21 cellular contexts compared by ENCODE assay signal in the genomic region with DNA sequence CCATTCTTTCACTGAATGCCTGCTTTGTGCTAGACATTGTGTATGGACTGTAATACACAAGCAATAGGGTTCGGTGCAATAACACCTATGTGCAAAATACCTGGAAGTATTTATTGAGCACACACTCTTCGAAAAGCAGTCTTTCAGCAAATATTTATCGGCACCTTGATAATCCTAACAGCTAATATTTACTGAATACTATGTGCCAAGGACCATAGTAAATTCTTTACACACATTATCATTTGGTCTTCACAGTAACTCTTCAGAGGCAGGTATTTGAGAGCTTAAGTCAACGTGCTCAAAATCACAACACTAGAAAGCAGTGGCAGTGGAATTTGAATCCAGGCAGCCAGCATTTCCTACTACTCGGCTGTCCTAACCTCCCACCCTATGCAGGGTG. TPM values are rescaled to one million over a fixed set of nuclear protein-coding genes. Genes with fewer than 3 reads are reported as not detected.
DNase-seq lines count a peak whose midpoint lies in the region; ATAC-seq, FAIRE-seq and TF ChIP-seq lines count a peak whose summit lies in the region.
"Had no signal": no experiment of that assay in that cellular context is flagged by ENCODE, and none has a peak within 500 bp of the region (broad histone marks: within the 10 kb centered on the region; RNA-seq: fewer than 3 reads in every experiment).

No MANE protein-coding gene starts in this region.

- no peak for TF ChIP-seq CTCF in Calu3 (IDR thresholded peaks at IDR 0.05; ENCODE audit: unreplicated experiment)
- TF ChIP-seq CTCF in pancreas (IDR thresholded peaks at IDR 0.05): no peak

- no peak for FAIRE-seq in pancreas (lab: Jason Lieb, UNC)
- FAIRE-seq: GM12892, RCC 7860 had no signal

- H3K27ac Mint-ChIP-seq in Calu3 (ENCODE audit: unreplicated experiment) (peak overlapping the region; percentile 82), immature natural killer cell (no peak overlapping the region)
- H3K27ac Mint-ChIP-seq: CD4-positive, alpha-beta memory T cell had no signal

- H3K4me1 ChIP-seq in pancreas: peaks cover 0 to 13% (median 8%) of the 10 kb centered on the region in 3 donors

- intact Hi-C loops in Calu3 (cut with micrococcal nuclease; ENCODE audit: unreplicated experiment): no loop called here
- intact Hi-C loops in left colon (cut with DNase I, micrococcal nuclease): no loop called here
- intact Hi-C loops in pancreas (cut with DNase I): loop anchor here in 1 of 3 donors (5.0 kb wide), 1 partner anchor 304 kb away; no protein-coding TSS in a partner anchor

- H3K27me3 Mint-ChIP-seq in Calu3 (ENCODE audit: unreplicated experiment) (no peaks in the 10 kb centered on the region), immature natural killer cell (ENCODE audit: low read depth in 3 of 3) (peaks cover 17 to 24% (median 23%) of the 10 kb centered on the region in 3 donors)

- no peak overlapping the region for H3K27ac ChIP-seq in pancreas
- H3K27ac ChIP-seq: BLaER1 had no signal

- H3K9me3 Mint-ChIP-seq in Calu3 (ENCODE audit: low read depth, unreplicated experiment): no peaks in the 10 kb centered on the region
- H3K9me3 Mint-ChIP-seq in immature natural killer cell: no peaks in the 10 kb centered on the region
- H3K9me3 Mint-ChIP-seq: CD4-positive, alpha-beta memory T cell had no signal

- H3K4me3 ChIP-seq in pancreas: no peak overlapping the region
- H3K4me3 ChIP-seq: BLaER1 had no signal

- CTCF ChIA-PET in Calu3 (lab: Charles Lee): interaction anchor here (0.6 to 1.6 kb wide), 4 partner anchors 9 to 534 kb away, joined by 3 to 10 read pairs (median 4); no protein-coding TSS in a partner anchor

- H3K4me3 Mint-ChIP-seq in Calu3 (ENCODE audit: low read depth, unreplicated experiment) (no peak overlapping the region), immature natural killer cell (no peak overlapping the region)
- H3K4me3 Mint-ChIP-seq: CD4-positive, alpha-beta memory T cell had no signal

- no peak for DNase-seq in Calu3
- peak; percentile 47 for DNase-seq in NCI-H774 (lab: John Stamatoyannopoulos, UW)
- DNase-seq in left colon: no peak
- no peak for DNase-seq in pancreas
- DNase-seq in immature natural killer cell: no peak
- no peak for DNase-seq in activated CD4-positive, CD25-positive, alpha-beta regulatory T cell treated with anti-CD3 and anti-CD28 coated beads, Interleukin-2, amount 50 U/mL, for 72 hours
- DNase-seq: CD4-positive, alpha-beta memory T cell; DMS79; NCI-H1436; NCI-H1930; NCI-H524 treated with DMSO at 0.1 percent for 48 hours; NK-92 treated with Interleukin-12 subunit alpha and Interleukin-12 subunit beta, amount 100 ng/mL, for 24 hours had no signal

- no TSS peak for BruUV-seq in Calu3 (replicated peaks; lab: Mats Ljungman, UMichigan)

- 12% methylated on average over 5 of the region's 5 CpGs for WGBS in pancreas, 2 donors

- ATAC-seq in left colon: peak; percentile 5
- peak; percentile 28 to 66 (median 36) for ATAC-seq in pancreas
- ATAC-seq in HG03378 (IDR thresholded peaks at IDR 0.05; ENCODE audit: unreplicated experiment): no peak
- ATAC-seq: Right ventricle myocardium inferior had no signal

- H3K36me3 Mint-ChIP-seq in Calu3 (ENCODE audit: insufficient read depth, unreplicated experiment): peaks cover 6% of the 10 kb centered on the region
- peaks cover 0 to 7% (median 0%) of the 10 kb centered on the region in 3 donors for H3K36me3 Mint-ChIP-seq in immature natural killer cell
- H3K36me3 Mint-ChIP-seq: CD4-positive, alpha-beta memory T cell had no signal

- H3K36me3 ChIP-seq in pancreas: no peaks in the 10 kb centered on the region
- H3K36me3 ChIP-seq: BLaER1 had no signal

- peaks cover 0 to 6% (median 2%) of the 10 kb centered on the region in 4 donors for H3K27me3 ChIP-seq in pancreas

- H3K9me3 ChIP-seq in pancreas: no peaks in the 10 kb centered on the region

- H3K4me1 Mint-ChIP-seq in Calu3 (ENCODE audit: low read depth, unreplicated experiment) (peaks cover 51% of the 10 kb centered on the region), immature natural killer cell (peaks cover 9 to 10% of the 10 kb centered on the region in 2 donors)

RNA-seq across cellular contexts. Expression of a gene that starts 2.2 kb away (rescaled TPM):
- 0.28 and 0.39 TPM in 2 replicates for total RNA-seq in Calu3 (2022)
- total RNA-seq in left colon: 100 to 1,000 TPM; 107 to 134 TPM
- total RNA-seq in pancreas: under 1 TPM in 1 of 6 donors, not detected in 5; 0.85 TPM
- not detected for polyA plus RNA-seq in pancreas
- polyA plus RNA-seq in immature natural killer cell: not detected
- total RNA-seq: A673; CD4-positive, alpha-beta memory T cell; H4; MCF 10A; Right ventricle myocardium inferior; SK-MEL-5 had no signal
- polyA plus RNA-seq: CD4-positive, alpha-beta memory T cell had no signal

RNA-seq across cellular contexts. Expression of a gene that starts 30.4 kb away (rescaled TPM):
- total RNA-seq in Calu3 (2022) (22.3 and 41.5 TPM in 2 replicates), left colon (100 to 1,000 TPM; 219 to 339 TPM), pancreas (10 to 100 TPM in 2 of 6 donors, 1 to 10 TPM in 4; 3.3 to 11.0 (median 7.3) TPM)
- polyA plus RNA-seq in pancreas (1 to 10 TPM; 3.7 to 4.0 TPM), immature natural killer cell (10 to 100 TPM in 1 of 3 donors, 1 to 10 TPM in 2; 1.6 to 18.8 (median 6.1) TPM)

Comparison
In these comparisons a context has a peak if more than half of its experiments do, and no peak if none do; other contexts are left out.
1. RNA of a gene that starts 2.2 kb away (total RNA-seq): 107 to 134 TPM in left colon; 0.28 to 0.39 TPM in Calu3 and 0.85 TPM in pancreas; every median in the first group is over 10 times any median in the second.